ENCODE assay signal across 8 cellular contexts in the genomic region with DNA sequence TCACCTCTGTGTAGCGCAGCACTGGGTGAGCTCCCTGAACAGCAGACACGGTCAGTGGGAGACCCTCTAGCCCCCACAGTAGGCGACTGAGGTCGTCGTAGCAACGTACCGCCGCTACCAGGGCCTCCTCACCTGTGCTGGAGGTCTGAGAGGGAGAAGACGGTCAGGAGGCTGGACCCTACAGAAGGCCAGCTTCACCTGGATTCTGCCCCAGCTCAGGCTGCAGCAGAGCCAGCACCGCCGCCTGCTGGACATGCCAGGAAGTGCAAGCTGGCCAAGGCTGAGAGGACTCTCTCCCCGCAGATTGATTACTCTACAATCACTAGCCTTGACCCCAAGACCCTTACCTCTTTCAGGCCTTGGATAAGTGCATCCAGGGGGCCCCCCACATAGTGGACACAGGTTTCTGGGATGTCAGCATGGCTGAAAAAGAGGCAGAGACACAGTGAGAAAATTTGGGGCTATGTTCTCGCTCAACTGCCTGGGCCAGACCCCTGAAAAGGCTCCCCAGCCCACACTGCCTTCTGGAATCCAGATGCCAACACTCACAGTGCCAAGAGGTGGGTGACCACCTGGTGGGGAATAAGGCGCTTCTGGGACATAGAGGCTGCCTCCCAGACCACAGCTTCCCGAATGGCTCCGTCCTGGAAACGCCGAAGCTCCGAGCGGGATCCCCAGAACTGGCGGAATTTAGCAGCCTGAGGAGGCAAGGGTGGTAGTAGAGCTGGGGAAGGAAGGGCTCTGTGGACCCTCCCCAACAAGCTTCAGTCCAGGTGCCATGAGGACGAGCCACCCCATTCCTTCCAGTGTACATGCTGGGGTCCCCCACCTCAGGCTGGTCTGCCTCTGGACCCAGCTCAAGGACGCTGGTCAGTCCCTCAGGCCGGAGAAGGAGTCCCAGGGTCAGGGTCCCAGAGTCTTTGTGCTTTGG. TPM values are rescaled to one million over a fixed set of nuclear protein-coding genes. Genes with fewer than 3 reads are reported as not detected.
DNase-seq lines count a peak whose midpoint lies in the region; ATAC-seq, FAIRE-seq and TF ChIP-seq lines count a peak whose summit lies in the region.

No MANE protein-coding gene starts in this region.

- H3K36me3 ChIP-seq in PC-3 (ENCODE audit: low read depth, low read length): peaks cover 48% of the 10 kb centered on the region
- peaks cover 31 to 100% of the 10 kb centered on the region in 2 donors for H3K36me3 ChIP-seq in psoas muscle (ENCODE audit: insufficient read depth in 1 of 2, low read depth in 1 of 2)

- H3K9me2 ChIP-seq in PC-3 (replicated peaks; ENCODE audit: low read length): no peaks in the 10 kb centered on the region

- CTCF ChIA-PET in AG04449 (lab: Yijun Ruan, JAX): interaction anchor here (0.7 to 17.4 kb wide), 36 partner anchors 8 to 296 kb away, joined by 3 to 284 read pairs (median 4); partner anchors contain the start of genes ANKRD18B, AQP3, AQP7 and BAG1
- CTCF ChIA-PET in PC-3 (lab: Charles Lee): interaction anchor here (0.6 to 1.8 kb wide), 7 partner anchors 8 to 92 kb away, joined by 3 to 12 read pairs (median 3); no protein-coding TSS in a partner anchor

- intact Hi-C loops in PC-3 (cut with micrococcal nuclease) (loop anchor here (5.0 kb wide), 1 partner anchor 65 kb away; the partner anchor contains the start of gene AQP7), psoas muscle (cut with DNase I) (loop anchor here (5.0 kb wide), 3 partner anchors 60 to 95 kb away; no protein-coding TSS in a partner anchor)

- H2AFZ ChIP-seq in PC-3 (ENCODE audit: low read length): no peak overlapping the region

- peak; percentile 39 for FAIRE-seq in GM18507 (lab: Jason Lieb, UNC)

- POLR2A ChIA-PET in AG04449 (lab: Yijun Ruan, JAX): interaction anchor here (0.7 to 1.2 kb wide), 3 partner anchors 9 to 177 kb away, joined by 3 to 4 read pairs (median 3); no protein-coding TSS in a partner anchor
- POLR2A ChIA-PET in PC-3 (lab: Charles Lee; ENCODE audit: unreplicated experiment): interaction anchor here (0.6 kb wide), 1 partner anchor 41 kb away, joined by 10 read pairs; no protein-coding TSS in a partner anchor

- no peak overlapping the region for H3K4me3 ChIP-seq in AG04449 (ENCODE audit: low read depth, low read length)
- H3K4me3 ChIP-seq in PC-3 (ENCODE audit: low read length): no peak overlapping the region
- H3K4me3 ChIP-seq in psoas muscle: no peak overlapping the region

- H3K9ac ChIP-seq in PC-3 (ENCODE audit: low read length): no peak overlapping the region

- no peaks in the 10 kb centered on the region for H3F3A ChIP-seq in PC-3 (ENCODE audit: low read length, unreplicated experiment)

- BruUV-seq in PC-3 (replicated peaks; lab: Mats Ljungman, UMichigan): no TSS peak

- no peaks in the 10 kb centered on the region for H4K20me1 ChIP-seq in PC-3 (ENCODE audit: low read length)

- H3K4me2 ChIP-seq in PC-3 (ENCODE audit: low read length): no peak overlapping the region

- ATAC-seq in PC-3: peak; percentile 66
- peak; percentile 68 to 83 (median 79) for ATAC-seq in psoas muscle
- no peak for ATAC-seq in GM18873 (IDR thresholded peaks at IDR 0.05; ENCODE audit: low FRiP score, unreplicated experiment)

- H3K27ac ChIP-seq in PC-3 (ENCODE audit: low read length) (no peak overlapping the region), psoas muscle (no peak overlapping the region)

- 76 to 83% (median 83%) methylated on average over 19 to 24 of the region's 24 CpGs for WGBS in psoas muscle, 3 donors

- H3K79me2 ChIP-seq in PC-3 (ENCODE audit: low read length): peaks cover 11% of the 10 kb centered on the region

- DNase-seq in AG04449 (ENCODE audit: low read depth, low spot score) (no peak), GM18507 (ENCODE audit: extremely low spot score, insufficient read length, low read depth) (no peak), PC-3 (peak; percentile 59), germinal center (ENCODE audit: low spot score) (peak; percentile 76), psoas muscle (peak; percentile 60 to 77), SIG-M5 (lab: John Stamatoyannopoulos, UW) (no peak)
- DNase-seq in activated T-helper 9 cell treated with anti-CD3 and anti-CD28 coated beads, Interleukin-2, amount 50 U/mL, for 16 hours (ENCODE audit: low read depth): peak; percentile 58

- H3K9me3 ChIP-seq in PC-3 (ENCODE audit: low read length) (no peaks in the 10 kb centered on the region), psoas muscle (no peaks in the 10 kb centered on the region)

- H3K4me1 ChIP-seq in PC-3 (ENCODE audit: insufficient read depth, low read length) (peaks cover 5% of the 10 kb centered on the region), psoas muscle (peaks cover 2% of the 10 kb centered on the region)

- H3K27me3 ChIP-seq in PC-3 (ENCODE audit: low read length) (no peaks in the 10 kb centered on the region), psoas muscle (ENCODE audit: insufficient read depth in 3 of 3, low read length in 2 of 3) (no peaks in the 10 kb centered on the region)

- TF ChIP-seq CTCF in AG04449 (IDR thresholded peaks at IDR 0.05; ENCODE audit: insufficient read depth, low read length, missing control alignments) (peak; percentile 93), PC-3 (conservative IDR thresholded peaks at IDR 0.05; ENCODE audit: low read depth, low read length) (peak; percentile 80), psoas muscle (IDR thresholded peaks at IDR 0.05) (peak; percentile 94)

RNA-seq across cellular contexts. Expression of gene NOL6, which starts 6.9 kb away (rescaled TPM):
- total RNA-seq in PC-3 (2014; rRNA removed) (35.9 and 55.2 TPM in 2 replicates), psoas muscle (10 to 100 TPM; 18.8 to 39.9 (median 33.1) TPM)
- 10 to 100 TPM; 24.6 to 37.2 (median 34.3) TPM for polyA plus RNA-seq in psoas muscle

RNA-seq across cellular contexts. Expression of gene AQP3, which starts 19.4 kb away (rescaled TPM):
- total RNA-seq in PC-3 (2014; rRNA removed) (5.1 and 9.6 TPM in 2 replicates), psoas muscle (10 to 100 TPM in 2 of 4 donors, 1 to 10 TPM in 2; 4.7 to 12.0 (median 8.4) TPM)
- 1 to 10 TPM; 2.5 to 3.6 (median 3.1) TPM for polyA plus RNA-seq in psoas muscle

RNA-seq across cellular contexts. Expression of gene ANKRD18B, which starts 57.2 kb away (rescaled TPM):
- total RNA-seq in PC-3 (2014; rRNA removed): 5.4 and 13.5 TPM in 2 replicates
- total RNA-seq in psoas muscle: under 1 TPM in 3 of 4 donors, not detected in 1; 0.25 to 0.43 (median 0.30) TPM
- polyA plus RNA-seq in psoas muscle: under 1 TPM in 2 of 3 donors, not detected in 1; 0.01 to 0.07 TPM

Comparison
In these comparisons a context has a peak if more than half of its experiments do, and no peak if none do; other contexts are left out.
1. DNase-seq: peak in PC-3 (single experiment), activated T-helper 9 cell treated with anti-CD3 and anti-CD28 coated beads, Interleukin-2, amount 50 U/mL, for 16 hours (single experiment), germinal center (single experiment) and psoas muscle (2 of 2); none in AG04449 (single experiment), GM18507 (single experiment) and SIG-M5 (single experiment).
2. Peak in every context shown above with its lines, with median percentiles within 50 percentile points of each other: CTCF ChIP-seq.